Comparison of ENCODE assay signal across 22 cellular contexts in genomic region chr10:7606977-7607404, GRCh38. TPM values are rescaled to one million over a fixed set of nuclear protein-coding genes. Genes with fewer than 3 reads are reported as not detected.
DNase-seq lines count a peak whose midpoint lies in the region; ATAC-seq, FAIRE-seq and TF ChIP-seq lines count a peak whose summit lies in the region.
"Had no signal": no experiment of that assay in that cellular context is flagged by ENCODE, and none has a peak within 500 bp of the region (broad histone marks: within the 10 kb centered on the region; RNA-seq: fewer than 3 reads in every experiment).

No MANE protein-coding gene starts in this region.

- intact Hi-C loops in HepG2 (cut with micrococcal nuclease; ENCODE audit: unreplicated experiment) (no loop called here), right lobe of liver (cut with DNase I) (no loop called here), lower lobe of right lung (cut with DNase I) (no loop called here)

- H3K27ac ChIP-seq in HepG2 (ENCODE audit: extremely low read length, insufficient read depth, low read length) (no peak overlapping the region), right lobe of liver (no peak overlapping the region), lower lobe of right lung (peak overlapping the region; percentile 27)
- H3K27ac ChIP-seq: neural progenitor cell, psoas muscle, tibial nerve had no signal

- in situ Hi-C loops in HepG2 (cut with HindIII; ENCODE audit: extremely low pct_ligation_motif_present, low pct_unique_long_range_greater_than_20kb) = no loop called here

- CTCF ChIA-PET in HepG2 (lab: Yijun Ruan, JAX; ENCODE audit: low intra/inter-chr PET ratio, low total read pairs) = no interaction called here

- no TSS peak for BruUV-seq in HepG2 (replicated peaks; lab: Mats Ljungman, UMichigan)

- TF ChIP-seq EP300 in HepG2 (IDR thresholded peaks at IDR 0.05; ENCODE audit: low read depth in 2 of 2, low read length in 2 of 2) (no peak), HepG2 (CRISPR knock-in tag; IDR thresholded peaks at IDR 0.05; ENCODE audit: borderline replicate concordance) (no peak)

- 40% methylated on average over 4 of the region's 4 CpGs for WGBS in HepG2 (ENCODE audit: low lambda C conversion rate)
- WGBS in right lobe of liver (ENCODE audit: insufficient coverage, low coverage, low lambda C conversion rate, missing lambda C conversion rate) = 30% methylated on average over 4 of the region's 4 CpGs

- no peaks in the 10 kb centered on the region for H3K9me3 ChIP-seq in HepG2 (ENCODE audit: low read length)
- H3K9me3 ChIP-seq in right lobe of liver = no peaks in the 10 kb centered on the region
- H3K9me3 ChIP-seq in lower lobe of right lung = no peaks in the 10 kb centered on the region
- H3K9me3 ChIP-seq: MG63, psoas muscle, tibial nerve had no signal

- H3K27me3 ChIP-seq in HepG2 (ENCODE audit: control insufficient read depth in 1 of 2, insufficient read depth in 2 of 2, low read length in 2 of 2) (no peaks in the 10 kb centered on the region; a peak in 1 of 5 replicates), right lobe of liver (no peaks in the 10 kb centered on the region), lower lobe of right lung (ENCODE audit: low read depth) (no peaks in the 10 kb centered on the region)
- H3K27me3 ChIP-seq: MG63, neural progenitor cell, tibial nerve had no signal

- TF ChIP-seq RAD21 in HepG2 (CRISPR knock-in tag; IDR thresholded peaks at IDR 0.05) = no peak

- ATAC-seq in HepG2 (no peak), right lobe of liver (no peak), esophagus mucosa (peak; percentile 51), lower lobe of right lung (peak; percentile 38 to 60), HG03520 (IDR thresholded peaks at IDR 0.05; ENCODE audit: unreplicated experiment) (no peak), GM21786 (IDR thresholded peaks at IDR 0.05; ENCODE audit: unreplicated experiment) (no peak)
- ATAC-seq: CD8-positive, alpha-beta T cell had no signal

- no peaks in the 10 kb centered on the region for H4K20me1 ChIP-seq in HepG2 (ENCODE audit: insufficient read depth, low read length)

- H3K4me2 ChIP-seq in HepG2 (ENCODE audit: low read depth, low read length) = no peak overlapping the region; the same call in 1 of the 2 replicates
- H3K4me2 ChIP-seq: neural progenitor cell had no signal

- H3K9ac ChIP-seq in HepG2 (ENCODE audit: insufficient read depth, low read depth, low read length) = no peak overlapping the region
- H3K9ac ChIP-seq: neural progenitor cell had no signal

- H3K4me3 ChIP-seq in HepG2 (replicated peaks in 1 of 3; ENCODE audit: insufficient read depth in 1 of 3, low read depth in 2 of 3, low read length in 3 of 3) (no peak overlapping the region), right lobe of liver (no peak overlapping the region), lower lobe of right lung (no peak overlapping the region)
- H3K4me3 ChIP-seq: MG63, neural progenitor cell, psoas muscle, tibial nerve had no signal

- TF ChIP-seq CTCF in HepG2 (CRISPR knock-in tag; IDR thresholded peaks at IDR 0.05) (no peak), right lobe of liver (IDR thresholded peaks at IDR 0.05) (no peak), lower lobe of right lung (IDR thresholded peaks at IDR 0.05) (no peak)

- POLR2A ChIA-PET in HepG2 (lab: Yijun Ruan, JAX) = no interaction called here

- H3K36me3 ChIP-seq in HepG2 (replicated peaks in 1 of 2; ENCODE audit: control insufficient read depth in 1 of 2, insufficient read depth in 2 of 2, low read length in 2 of 2) (no peaks in the 10 kb centered on the region), right lobe of liver (no peaks in the 10 kb centered on the region), lower lobe of right lung (no peaks in the 10 kb centered on the region)
- H3K36me3 ChIP-seq: MG63, neural progenitor cell had no signal

- peaks cover 9% of the 10 kb centered on the region; the same call in 1 of the 2 replicates for H3K4me1 ChIP-seq in HepG2 (ENCODE audit: insufficient read depth, low read length)
- H3K4me1 ChIP-seq in right lobe of liver = no peaks in the 10 kb centered on the region
- H3K4me1 ChIP-seq in lower lobe of right lung = peaks cover 17% of the 10 kb centered on the region
- H3K4me1 ChIP-seq: neural progenitor cell had no signal

- no peaks in the 10 kb centered on the region for H3K79me2 ChIP-seq in HepG2 (ENCODE audit: insufficient read depth, low read length)

- FAIRE-seq in HepG2 (lab: Jason Lieb, UNC) = no peak
- FAIRE-seq: H1 had no signal

- no peak for DNase-seq in HepG2 (ENCODE audit: low spot score)
- no peak for DNase-seq in right lobe of liver
- no peak for DNase-seq in lower lobe of right lung
- DNase-seq in stimulated activated naive CD4-positive, alpha-beta T cell treated with Interleukin-2 at 50 U/mL for 16 hours (lab: John Stamatoyannopoulos, UW) = no peak
- no peak for DNase-seq in DMS79 treated with DMSO at 0.1 percent for 48 hours (lab: John Stamatoyannopoulos, UW)
- DNase-seq: ACHN; activated B cell treated with CpG ODN at 0.5 μM for 24 hours; caudate nucleus; CD8-positive, alpha-beta T cell; DMS79; MG63; NCI-H187; NCI-H345; T-helper 2 cell had no signal

- TF ChIP-seq POLR2A in HepG2 (IDR thresholded peaks at IDR 0.05; ENCODE audit: insufficient read depth in 1 of 2, low read depth in 2 of 2, low read length in 2 of 2) (no peak), right lobe of liver (IDR thresholded peaks at IDR 0.05) (no peak)

- no peak overlapping the region for H2AFZ ChIP-seq in HepG2 (ENCODE audit: low read length)
- H2AFZ ChIP-seq: neural progenitor cell had no signal

TF ChIP-seq in HepG2, 621 proteins besides CTCF, POLR2A, EP300 and RAD21 (continues in another document):
- no peak for TF ChIP-seq ZFP90 (CRISPR knock-in tag; IDR thresholded peaks at IDR 0.05; ENCODE audit: borderline replicate concordance)
- no peak for TF ChIP-seq RFXANK (CRISPR knock-in tag; IDR thresholded peaks at IDR 0.05)
- TF ChIP-seq, protein P1, sequence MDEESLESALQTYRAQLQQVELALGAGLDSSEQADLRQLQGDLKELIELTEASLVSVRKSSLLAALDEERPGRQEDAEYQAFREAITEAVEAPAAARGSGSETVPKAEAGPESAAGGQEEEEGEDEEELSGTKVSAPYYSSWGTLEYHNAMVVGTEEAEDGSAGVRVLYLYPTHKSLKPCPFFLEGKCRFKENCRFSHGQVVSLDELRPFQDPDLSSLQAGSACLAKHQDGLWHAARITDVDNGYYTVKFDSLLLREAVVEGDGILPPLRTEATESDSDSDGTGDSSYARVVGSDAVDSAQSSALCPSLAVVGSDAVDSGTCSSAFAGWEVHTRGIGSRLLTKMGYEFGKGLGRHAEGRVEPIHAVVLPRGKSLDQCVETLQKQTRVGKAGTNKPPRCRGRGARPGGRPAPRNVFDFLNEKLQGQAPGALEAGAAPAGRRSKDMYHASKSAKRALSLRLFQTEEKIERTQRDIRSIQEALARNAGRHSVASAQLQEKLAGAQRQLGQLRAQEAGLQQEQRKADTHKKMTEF (CRISPR knock-in tag; IDR thresholded peaks at IDR 0.05) = no peak
- no peak for TF ChIP-seq PBX2 (CRISPR knock-in tag; IDR thresholded peaks at IDR 0.05)
- TF ChIP-seq NFIC (IDR thresholded peaks at IDR 0.05; ENCODE audit: low read length) = no peak
- peak; percentile 16; the same call in 1 of the 2 replicates for TF ChIP-seq FOXA3 (CRISPR knock-in tag; IDR thresholded peaks at IDR 0.05)
- no peak for TF ChIP-seq EHMT2 (IDR thresholded peaks at IDR 0.05; ENCODE audit: borderline replicate concordance, low read depth, low read length)
- TF ChIP-seq FOXA1 (IDR thresholded peaks at IDR 0.05) = no peak
- TF ChIP-seq FOXA1 (CRISPR knock-in tag; IDR thresholded peaks at IDR 0.05) = no peak
- TF ChIP-seq NCOA1 (CRISPR knock-in tag; IDR thresholded peaks at IDR 0.05) = no peak
- TF ChIP-seq ZFP41 (CRISPR knock-in tag; IDR thresholded peaks at IDR 0.05; ENCODE audit: borderline replicate concordance) = no peak

RNA-seq across cellular contexts. Expression of gene ITIH5, which starts 59.8 kb away (rescaled TPM):
- 3.5 and 8.9 TPM in 2 replicates for total RNA-seq in HepG2 (2016; rRNA removed; fragmentation: Illumina TruSeq; extraction: Trizol)
- 1.2 and 1.9 TPM in 2 replicates for total RNA-seq in HepG2 (2016; cell fraction: cytosol; rRNA removed; fragmentation: Illumina TruSeq; extraction: Trizol; ENCODE audit: low read depth)
- total RNA-seq in HepG2 (2016; cell fraction: insoluble cytoplasmic fraction; rRNA removed; fragmentation: Illumina TruSeq; extraction: Trizol) = 3.6 and 9.0 TPM in 2 replicates
- total RNA-seq in HepG2 (2016; cell fraction: membrane; rRNA removed; fragmentation: Illumina TruSeq; extraction: Trizol) = 1.2 and 1.5 TPM in 2 replicates
- 6.8 and 9.1 TPM in 2 replicates for total RNA-seq in HepG2 (2016; cell fraction: nucleus; rRNA removed; fragmentation: Illumina TruSeq; extraction: Trizol)
- 4.7 and 6.0 TPM in 2 replicates for polyA plus RNA-seq in HepG2 (2011; rRNA removed)
- polyA plus RNA-seq in HepG2 (2011; cell fraction: cytosol; rRNA removed) = 3.9 and 4.7 TPM in 2 replicates
- polyA plus RNA-seq in HepG2 (2011; cell fraction: nucleus; rRNA removed) = 3.7 and 4.5 TPM in 2 replicates
- polyA plus RNA-seq in HepG2 (2012) = 2.4 and 4.5 TPM in 2 replicates
- polyA plus RNA-seq in HepG2 (2016; cell fraction: cytosol; fragmentation: Illumina TruSeq; extraction: Trizol; ENCODE audit: low read depth) = 0.32 and 0.36 TPM in 2 replicates
- polyA plus RNA-seq in HepG2 (2016; cell fraction: insoluble cytoplasmic fraction; fragmentation: Illumina TruSeq; extraction: Trizol; ENCODE audit: low read depth) = 2.9 and 3.3 TPM in 2 replicates
- 0.55 and 0.68 TPM in 2 replicates for polyA plus RNA-seq in HepG2 (2016; cell fraction: membrane; fragmentation: Illumina TruSeq; extraction: Trizol; ENCODE audit: low read depth)
- 10.8 and 11.6 TPM in 2 replicates for polyA plus RNA-seq in HepG2 (2016; cell fraction: nucleus; fragmentation: Illumina TruSeq; extraction: Trizol; ENCODE audit: insufficient read depth, low read depth)
- polyA minus RNA-seq in HepG2 (2011; rRNA and poly(A)+ RNA removed; ENCODE audit: low replicate concordance) = 2.9 TPM in 1 of 2 replicates, not detected in the other
- polyA minus RNA-seq in HepG2 (2011; cell fraction: cytosol; rRNA and poly(A)+ RNA removed) = 1.5 and 2.2 TPM in 2 replicates
- polyA minus RNA-seq in HepG2 (2011; cell fraction: nucleus; rRNA and poly(A)+ RNA removed) = 1.9 and 2.1 TPM in 2 replicates
- total RNA-seq in right lobe of liver = under 1 TPM; 0.20 to 0.62 (median 0.48) TPM
- total RNA-seq in esophagus mucosa = 2.3 TPM
- 14.8 TPM for total RNA-seq in lower lobe of right lung
- total RNA-seq: activated B cell treated with CpG ODN at 0.5 μM for 24 hours; activated CD8-positive, alpha-beta memory T cell treated with anti-CD3 and anti-CD28 coated beads for 36 hours; CD8-positive, alpha-beta T cell had no signal

Comparison
In these comparisons a context has a peak if more than half of its experiments do, and no peak if none do; other contexts are left out.
1. ATAC-seq: peak in esophagus mucosa (single experiment) and lower lobe of right lung (2 of 2); none in HepG2 (single experiment), right lobe of liver (0 of 4), HG03520 (single experiment) and GM21786 (single experiment).